Comparison of ENCODE assay signal across 1 cellular context in the genomic region with DNA sequence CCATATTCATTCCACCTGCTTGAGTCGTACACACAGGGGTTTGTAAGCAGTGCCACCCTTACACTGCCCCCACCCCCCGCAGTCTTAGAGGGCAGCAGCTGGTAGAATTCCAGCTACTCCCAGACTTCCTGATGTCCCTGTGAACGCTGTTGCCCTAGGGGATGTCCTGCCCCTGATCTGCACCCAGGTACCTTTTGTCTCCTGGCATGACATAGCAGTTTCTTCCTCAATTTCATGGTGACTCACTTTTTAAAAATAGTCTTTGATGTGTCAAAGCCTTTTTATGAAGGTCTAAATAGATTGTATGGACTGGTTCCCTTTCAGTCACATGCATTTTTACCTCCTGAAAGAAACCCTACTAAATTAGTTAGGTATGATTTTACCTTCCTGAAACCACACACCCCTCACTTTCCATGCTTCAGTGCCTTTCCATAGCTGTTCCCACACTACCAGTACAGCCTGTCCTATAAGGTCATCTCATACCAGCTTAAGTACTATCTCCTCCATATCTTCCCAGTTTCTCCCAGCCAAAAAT.
A peak's percentile ranks its signal among the peaks of the same experiment; 100 is the strongest.
TF ChIP-seq lines count a peak whose summit lies in the region.

No MANE protein-coding gene starts in this region.

TF ChIP-seq in K562, 482 proteins besides CTCF, POLR2A, EP300 and RAD21 (continued from another document and continues in another):
- TF ChIP-seq, protein P1, sequence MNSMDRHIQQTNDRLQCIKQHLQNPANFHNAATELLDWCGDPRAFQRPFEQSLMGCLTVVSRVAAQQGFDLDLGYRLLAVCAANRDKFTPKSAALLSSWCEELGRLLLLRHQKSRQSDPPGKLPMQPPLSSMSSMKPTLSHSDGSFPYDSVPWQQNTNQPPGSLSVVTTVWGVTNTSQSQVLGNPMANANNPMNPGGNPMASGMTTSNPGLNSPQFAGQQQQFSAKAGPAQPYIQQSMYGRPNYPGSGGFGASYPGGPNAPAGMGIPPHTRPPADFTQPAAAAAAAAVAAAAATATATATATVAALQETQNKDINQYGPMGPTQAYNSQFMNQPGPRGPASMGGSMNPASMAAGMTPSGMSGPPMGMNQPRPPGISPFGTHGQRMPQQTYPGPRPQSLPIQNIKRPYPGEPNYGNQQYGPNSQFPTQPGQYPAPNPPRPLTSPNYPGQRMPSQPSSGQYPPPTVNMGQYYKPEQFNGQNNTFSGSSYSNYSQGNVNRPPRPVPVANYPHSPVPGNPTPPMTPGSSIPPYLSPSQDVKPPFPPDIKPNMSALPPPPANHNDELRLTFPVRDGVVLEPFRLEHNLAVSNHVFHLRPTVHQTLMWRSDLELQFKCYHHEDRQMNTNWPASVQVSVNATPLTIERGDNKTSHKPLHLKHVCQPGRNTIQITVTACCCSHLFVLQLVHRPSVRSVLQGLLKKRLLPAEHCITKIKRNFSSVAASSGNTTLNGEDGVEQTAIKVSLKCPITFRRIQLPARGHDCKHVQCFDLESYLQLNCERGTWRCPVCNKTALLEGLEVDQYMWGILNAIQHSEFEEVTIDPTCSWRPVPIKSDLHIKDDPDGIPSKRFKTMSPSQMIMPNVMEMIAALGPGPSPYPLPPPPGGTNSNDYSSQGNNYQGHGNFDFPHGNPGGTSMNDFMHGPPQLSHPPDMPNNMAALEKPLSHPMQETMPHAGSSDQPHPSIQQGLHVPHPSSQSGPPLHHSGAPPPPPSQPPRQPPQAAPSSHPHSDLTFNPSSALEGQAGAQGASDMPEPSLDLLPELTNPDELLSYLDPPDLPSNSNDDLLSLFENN (IDR thresholded peaks at IDR 0.05; ENCODE audit: low read depth in 2 of 2, low read length in 2 of 2): no peak
- TF ChIP-seq, protein P2, sequence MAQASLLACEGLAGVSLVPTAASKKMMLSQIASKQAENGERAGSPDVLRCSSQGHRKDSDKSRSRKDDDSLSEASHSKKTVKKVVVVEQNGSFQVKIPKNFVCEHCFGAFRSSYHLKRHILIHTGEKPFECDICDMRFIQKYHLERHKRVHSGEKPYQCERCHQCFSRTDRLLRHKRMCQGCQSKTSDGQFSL (CRISPR knock-in tag; IDR thresholded peaks at IDR 0.05): peak; percentile 48; the same call in 1 of the 2 replicates
- TF ChIP-seq, protein P2 (tag; IDR thresholded peaks at IDR 0.05): no peak
- TF ChIP-seq, protein P3, sequence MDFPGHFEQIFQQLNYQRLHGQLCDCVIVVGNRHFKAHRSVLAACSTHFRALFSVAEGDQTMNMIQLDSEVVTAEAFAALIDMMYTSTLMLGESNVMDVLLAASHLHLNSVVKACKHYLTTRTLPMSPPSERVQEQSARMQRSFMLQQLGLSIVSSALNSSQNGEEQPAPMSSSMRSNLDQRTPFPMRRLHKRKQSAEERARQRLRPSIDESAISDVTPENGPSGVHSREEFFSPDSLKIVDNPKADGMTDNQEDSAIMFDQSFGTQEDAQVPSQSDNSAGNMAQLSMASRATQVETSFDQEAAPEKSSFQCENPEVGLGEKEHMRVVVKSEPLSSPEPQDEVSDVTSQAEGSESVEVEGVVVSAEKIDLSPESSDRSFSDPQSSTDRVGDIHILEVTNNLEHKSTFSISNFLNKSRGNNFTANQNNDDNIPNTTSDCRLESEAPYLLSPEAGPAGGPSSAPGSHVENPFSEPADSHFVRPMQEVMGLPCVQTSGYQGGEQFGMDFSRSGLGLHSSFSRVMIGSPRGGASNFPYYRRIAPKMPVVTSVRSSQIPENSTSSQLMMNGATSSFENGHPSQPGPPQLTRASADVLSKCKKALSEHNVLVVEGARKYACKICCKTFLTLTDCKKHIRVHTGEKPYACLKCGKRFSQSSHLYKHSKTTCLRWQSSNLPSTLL (IDR thresholded peaks at IDR 0.05): no peak
- TF ChIP-seq NCOA6 (IDR thresholded peaks at IDR 0.05): no peak
- TF ChIP-seq ZNF764 (CRISPR knock-in tag; IDR thresholded peaks at IDR 0.05; ENCODE audit: low read depth): no peak
- TF ChIP-seq, protein P4, sequence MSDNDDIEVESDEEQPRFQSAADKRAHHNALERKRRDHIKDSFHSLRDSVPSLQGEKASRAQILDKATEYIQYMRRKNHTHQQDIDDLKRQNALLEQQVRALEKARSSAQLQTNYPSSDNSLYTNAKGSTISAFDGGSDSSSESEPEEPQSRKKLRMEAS (CRISPR knock-in tag; IDR thresholded peaks at IDR 0.05): peak; percentile 25; the same call in 1 of the 2 replicates
- peak; percentile 86 for TF ChIP-seq C11orf30 (IDR thresholded peaks at IDR 0.05; ENCODE audit: low read depth)
- no peak for TF ChIP-seq STAT5A (IDR thresholded peaks at IDR 0.05; ENCODE audit: borderline replicate concordance, low read length)
- TF ChIP-seq, protein P5, sequence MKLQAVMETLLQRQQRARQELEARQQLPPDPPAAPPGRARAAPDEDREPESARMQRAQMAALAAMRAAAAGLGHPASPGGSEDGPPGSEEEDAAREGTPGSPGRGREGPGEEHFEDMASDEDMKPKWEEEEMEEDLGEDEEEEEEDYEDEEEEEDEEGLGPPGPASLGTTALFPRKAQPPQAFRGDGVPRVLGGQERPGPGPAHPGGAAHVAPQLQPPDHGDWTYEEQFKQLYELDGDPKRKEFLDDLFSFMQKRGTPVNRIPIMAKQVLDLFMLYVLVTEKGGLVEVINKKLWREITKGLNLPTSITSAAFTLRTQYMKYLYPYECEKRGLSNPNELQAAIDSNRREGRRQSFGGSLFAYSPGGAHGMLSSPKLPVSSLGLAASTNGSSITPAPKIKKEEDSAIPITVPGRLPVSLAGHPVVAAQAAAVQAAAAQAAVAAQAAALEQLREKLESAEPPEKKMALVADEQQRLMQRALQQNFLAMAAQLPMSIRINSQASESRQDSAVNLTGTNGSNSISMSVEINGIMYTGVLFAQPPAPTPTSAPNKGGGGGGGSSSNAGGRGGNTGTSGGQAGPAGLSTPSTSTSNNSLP (IDR thresholded peaks at IDR 0.05; ENCODE audit: borderline replicate concordance, low read depth, low read length): no peak
- TF ChIP-seq, protein P6, sequence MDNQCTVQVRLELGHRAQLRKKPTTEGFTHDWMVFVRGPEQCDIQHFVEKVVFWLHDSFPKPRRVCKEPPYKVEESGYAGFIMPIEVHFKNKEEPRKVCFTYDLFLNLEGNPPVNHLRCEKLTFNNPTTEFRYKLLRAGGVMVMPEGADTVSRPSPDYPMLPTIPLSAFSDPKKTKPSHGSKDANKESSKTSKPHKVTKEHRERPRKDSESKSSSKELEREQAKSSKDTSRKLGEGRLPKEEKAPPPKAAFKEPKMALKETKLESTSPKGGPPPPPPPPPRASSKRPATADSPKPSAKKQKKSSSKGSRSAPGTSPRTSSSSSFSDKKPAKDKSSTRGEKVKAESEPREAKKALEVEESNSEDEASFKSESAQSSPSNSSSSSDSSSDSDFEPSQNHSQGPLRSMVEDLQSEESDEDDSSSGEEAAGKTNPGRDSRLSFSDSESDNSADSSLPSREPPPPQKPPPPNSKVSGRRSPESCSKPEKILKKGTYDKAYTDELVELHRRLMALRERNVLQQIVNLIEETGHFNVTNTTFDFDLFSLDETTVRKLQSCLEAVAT (IDR thresholded peaks at IDR 0.05): no peak
- no peak for TF ChIP-seq ARNT (IDR thresholded peaks at IDR 0.05)
- TF ChIP-seq DPF2 (IDR thresholded peaks at IDR 0.05): peak; percentile 49; the same call in 1 of the 2 replicates
- 0 out of 2 replicates have a peak, but pooled peaks have one; percentile 42 for TF ChIP-seq JUN (IDR thresholded peaks at IDR 0.05; ENCODE audit: borderline replicate concordance, low read depth, low read length)
- no peak; the same call in 1 of the 2 replicates for TF ChIP-seq JUN (CRISPR knock-in tag; IDR thresholded peaks at IDR 0.05; ENCODE audit: borderline replicate concordance)
- peak; percentile 73 for TF ChIP-seq JUND (IDR thresholded peaks at IDR 0.05; ENCODE audit: borderline replicate concordance, low read depth, low read length)
- TF ChIP-seq JUND (tag; IDR thresholded peaks at IDR 0.05; ENCODE audit: borderline replicate concordance, low read depth, low read length): peak; percentile 58; the same call in 2 of the 3 replicates
- TF ChIP-seq, protein P7, sequence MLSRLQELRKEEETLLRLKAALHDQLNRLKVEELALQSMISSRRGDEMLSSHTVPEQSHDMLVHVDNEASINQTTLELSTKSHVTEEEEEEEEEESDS (CRISPR knock-in tag; IDR thresholded peaks at IDR 0.05): no peak
- TF ChIP-seq MAFG (tag; conservative IDR thresholded peaks at IDR 0.05): peak; percentile 88
- TF ChIP-seq NFE2 (IDR thresholded peaks at IDR 0.05; ENCODE audit: low read depth): peak; percentile 91
- no peak for TF ChIP-seq FOXM1 (IDR thresholded peaks at IDR 0.05; ENCODE audit: low read depth)
- no peak for TF ChIP-seq FOXM1 (CRISPR knock-in tag; IDR thresholded peaks at IDR 0.05; ENCODE audit: low read depth)
- TF ChIP-seq ELF1 (tag; IDR thresholded peaks at IDR 0.05): no peak
- TF ChIP-seq PTRF (tag; IDR thresholded peaks at IDR 0.05): no peak
- peak; percentile 47; the same call in 1 of the 2 replicates for TF ChIP-seq SMARCE1 (IDR thresholded peaks at IDR 0.05)
- TF ChIP-seq MAFK (IDR thresholded peaks at IDR 0.05; ENCODE audit: low read length): peak; percentile 74; the same call in 1 of the 2 replicates
- peak; percentile 70 for TF ChIP-seq NFE2L1 (tag; IDR thresholded peaks at IDR 0.05; ENCODE audit: borderline replicate concordance, low read depth)
- TF ChIP-seq, protein P8, sequence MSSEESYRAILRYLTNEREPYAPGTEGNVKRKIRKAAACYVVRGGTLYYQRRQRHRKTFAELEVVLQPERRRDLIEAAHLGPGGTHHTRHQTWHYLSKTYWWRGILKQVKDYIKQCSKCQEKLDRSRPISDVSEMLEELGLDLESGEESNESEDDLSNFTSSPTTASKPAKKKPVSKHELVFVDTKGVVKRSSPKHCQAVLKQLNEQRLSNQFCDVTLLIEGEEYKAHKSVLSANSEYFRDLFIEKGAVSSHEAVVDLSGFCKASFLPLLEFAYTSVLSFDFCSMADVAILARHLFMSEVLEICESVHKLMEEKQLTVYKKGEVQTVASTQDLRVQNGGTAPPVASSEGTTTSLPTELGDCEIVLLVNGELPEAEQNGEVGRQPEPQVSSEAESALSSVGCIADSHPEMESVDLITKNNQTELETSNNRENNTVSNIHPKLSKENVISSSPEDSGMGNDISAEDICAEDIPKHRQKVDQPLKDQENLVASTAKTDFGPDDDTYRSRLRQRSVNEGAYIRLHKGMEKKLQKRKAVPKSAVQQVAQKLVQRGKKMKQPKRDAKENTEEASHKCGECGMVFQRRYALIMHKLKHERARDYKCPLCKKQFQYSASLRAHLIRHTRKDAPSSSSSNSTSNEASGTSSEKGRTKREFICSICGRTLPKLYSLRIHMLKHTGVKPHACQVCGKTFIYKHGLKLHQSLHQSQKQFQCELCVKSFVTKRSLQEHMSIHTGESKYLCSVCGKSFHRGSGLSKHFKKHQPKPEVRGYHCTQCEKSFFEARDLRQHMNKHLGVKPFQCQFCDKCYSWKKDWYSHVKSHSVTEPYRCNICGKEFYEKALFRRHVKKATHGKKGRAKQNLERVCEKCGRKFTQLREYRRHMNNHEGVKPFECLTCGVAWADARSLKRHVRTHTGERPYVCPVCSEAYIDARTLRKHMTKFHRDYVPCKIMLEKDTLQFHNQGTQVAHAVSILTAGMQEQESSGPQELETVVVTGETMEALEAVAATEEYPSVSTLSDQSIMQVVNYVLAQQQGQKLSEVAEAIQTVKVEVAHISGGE (CRISPR knock-in tag; IDR thresholded peaks at IDR 0.05): no peak
- TF ChIP-seq RFX1 (IDR thresholded peaks at IDR 0.05): 0 out of 2 replicates have a peak, but pooled peaks have one; percentile 11
- TF ChIP-seq, protein P9, sequence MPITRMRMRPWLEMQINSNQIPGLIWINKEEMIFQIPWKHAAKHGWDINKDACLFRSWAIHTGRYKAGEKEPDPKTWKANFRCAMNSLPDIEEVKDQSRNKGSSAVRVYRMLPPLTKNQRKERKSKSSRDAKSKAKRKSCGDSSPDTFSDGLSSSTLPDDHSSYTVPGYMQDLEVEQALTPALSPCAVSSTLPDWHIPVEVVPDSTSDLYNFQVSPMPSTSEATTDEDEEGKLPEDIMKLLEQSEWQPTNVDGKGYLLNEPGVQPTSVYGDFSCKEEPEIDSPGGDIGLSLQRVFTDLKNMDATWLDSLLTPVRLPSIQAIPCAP (CRISPR knock-in tag; IDR thresholded peaks at IDR 0.05; ENCODE audit: borderline replicate concordance): no peak
- no peak for TF ChIP-seq TRIM24 (IDR thresholded peaks at IDR 0.05)
- TF ChIP-seq SMARCA4 (IDR thresholded peaks at IDR 0.05): peak; percentile 51; the same call in 1 of the 2 replicates
- no peak for TF ChIP-seq PHB2 (IDR thresholded peaks at IDR 0.05; ENCODE audit: low read depth)
- no peak for TF ChIP-seq SP1 (CRISPR knock-in tag; IDR thresholded peaks at IDR 0.05)
- no peak for TF ChIP-seq TAF9B (IDR thresholded peaks at IDR 0.05; ENCODE audit: partially characterized antibody)
- TF ChIP-seq MEF2A (IDR thresholded peaks at IDR 0.05; ENCODE audit: control insufficient read depth, low read depth, low read length): peak; percentile 90
- TF ChIP-seq IFI16 (CRISPR knock-in tag; IDR thresholded peaks at IDR 0.05): no peak
- no peak for TF ChIP-seq ZFP36 (IDR thresholded peaks at IDR 0.05; ENCODE audit: low read depth, low read length, partially characterized antibody)
- TF ChIP-seq MEF2D (tag; conservative IDR thresholded peaks at IDR 0.05; ENCODE audit: low read depth): 0 out of 2 replicates have a peak, but pooled peaks have one; percentile 38
- TF ChIP-seq, protein P10, sequence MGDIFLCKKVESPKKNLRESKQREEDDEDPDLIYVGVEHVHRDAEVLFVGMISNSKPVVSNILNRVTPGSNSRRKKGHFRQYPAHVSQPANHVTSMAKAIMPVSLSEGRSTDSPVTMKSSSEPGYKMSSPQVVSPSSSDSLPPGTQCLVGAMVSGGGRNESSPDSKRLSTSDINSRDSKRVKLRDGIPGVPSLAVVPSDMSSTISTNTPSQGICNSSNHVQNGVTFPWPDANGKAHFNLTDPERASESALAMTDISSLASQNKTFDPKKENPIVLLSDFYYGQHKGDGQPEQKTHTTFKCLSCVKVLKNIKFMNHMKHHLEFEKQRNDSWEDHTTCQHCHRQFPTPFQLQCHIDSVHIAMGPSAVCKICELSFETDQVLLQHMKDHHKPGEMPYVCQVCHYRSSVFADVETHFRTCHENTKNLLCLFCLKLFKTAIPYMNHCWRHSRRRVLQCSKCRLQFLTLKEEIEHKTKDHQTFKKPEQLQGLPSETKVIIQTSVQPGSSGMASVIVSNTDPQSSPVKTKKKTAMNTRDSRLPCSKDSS (IDR thresholded peaks at IDR 0.05; ENCODE audit: low read depth, partially characterized antibody): no peak
- no peak for TF ChIP-seq SREBF1 (IDR thresholded peaks at IDR 0.05; ENCODE audit: borderline replicate concordance, low read depth, low read length)
- no peak for TF ChIP-seq FOXA1 (IDR thresholded peaks at IDR 0.05; ENCODE audit: borderline replicate concordance)
- TF ChIP-seq, protein P11, sequence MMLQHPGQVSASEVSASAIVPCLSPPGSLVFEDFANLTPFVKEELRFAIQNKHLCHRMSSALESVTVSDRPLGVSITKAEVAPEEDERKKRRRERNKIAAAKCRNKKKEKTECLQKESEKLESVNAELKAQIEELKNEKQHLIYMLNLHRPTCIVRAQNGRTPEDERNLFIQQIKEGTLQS (IDR thresholded peaks at IDR 0.05): peak; percentile 91
- TF ChIP-seq, protein P11 (CRISPR knock-in tag; conservative IDR thresholded peaks at IDR 0.05): peak; percentile 81; the same call in 1 of the 2 replicates
